ENCODE assay signal across 23 cellular contexts in the genomic region with DNA sequence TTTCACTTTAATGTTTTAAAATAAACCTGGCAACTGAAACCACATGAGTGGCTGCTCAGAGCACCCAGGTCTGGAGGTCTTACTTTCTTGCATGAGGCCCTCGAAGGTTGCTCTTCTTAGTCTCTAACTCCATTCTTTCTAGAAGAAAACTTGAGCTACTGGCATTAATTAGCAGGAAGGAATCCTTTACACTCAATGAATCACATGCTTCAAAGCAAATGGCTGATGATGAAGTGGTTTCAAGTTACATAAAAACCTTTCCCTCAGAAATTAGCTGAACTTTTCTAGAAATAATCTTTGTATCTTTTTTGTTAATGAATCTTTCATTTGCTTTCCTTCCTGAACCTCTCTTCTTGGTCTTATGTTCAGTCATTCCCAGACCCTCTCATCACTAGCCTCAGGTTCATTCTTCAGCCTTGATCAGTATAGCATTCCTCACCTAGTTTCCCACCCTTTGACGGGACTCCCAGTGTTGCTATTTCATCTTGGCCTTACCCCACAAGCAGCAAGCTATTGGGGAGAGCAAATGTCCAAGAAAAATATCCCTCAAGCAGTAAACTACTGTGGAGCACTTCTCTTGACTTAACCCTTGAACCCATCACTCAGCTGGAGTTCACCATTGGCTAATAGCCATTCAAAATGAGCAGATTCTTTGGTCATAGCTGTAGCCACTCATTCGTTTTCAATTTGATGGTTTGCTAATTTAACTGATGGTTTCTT.
DNase-seq lines count a peak whose midpoint lies in the region; ATAC-seq and TF ChIP-seq lines count a peak whose summit lies in the region.
"Had no signal": no experiment of that assay in that cellular context is flagged by ENCODE, and none has a peak within 500 bp of the region (broad histone marks: within the 10 kb centered on the region; RNA-seq: fewer than 3 reads in every experiment).

No MANE protein-coding gene starts in this region.

- in situ Hi-C loops in astrocyte of the spinal cord (cut with HindIII; ENCODE audit: low sequenced_read_pairs) = no loop called here

- no peaks in the 10 kb centered on the region for H3K36me3 ChIP-seq in osteoblast (ENCODE audit: insufficient read depth, low read length)
- H3K36me3 ChIP-seq: BE2C had no signal

- H4K20me1 ChIP-seq in osteoblast (ENCODE audit: insufficient read depth, low read length) = no peaks in the 10 kb centered on the region

- H3K27me3 ChIP-seq in osteoblast (ENCODE audit: insufficient read depth, low read length) = no peaks in the 10 kb centered on the region
- H3K27me3 ChIP-seq: BE2C had no signal

- no peaks in the 10 kb centered on the region for H3K79me2 ChIP-seq in osteoblast (ENCODE audit: insufficient read depth, low read length)

- ATAC-seq in HG02840 (IDR thresholded peaks at IDR 0.05; ENCODE audit: low FRiP score, unreplicated experiment) (no peak), HG03175 (IDR thresholded peaks at IDR 0.05; ENCODE audit: unreplicated experiment) (no peak), GM18517 (IDR thresholded peaks at IDR 0.05; ENCODE audit: unreplicated experiment) (no peak)
- ATAC-seq: A549, GM12878, GM23338, HCT116 had no signal

- H2AFZ ChIP-seq in osteoblast (ENCODE audit: low read length) = peak overlapping the region; percentile 17
- H2AFZ ChIP-seq: GM23338 had no signal

- no peak overlapping the region for H3K4me2 ChIP-seq in osteoblast (ENCODE audit: insufficient read depth, low read length)
- H3K4me2 ChIP-seq: A549, GM23338 had no signal

- H3K9me3 ChIP-seq in osteoblast (ENCODE audit: low read depth, low read length) = no peaks in the 10 kb centered on the region
- H3K9me3 ChIP-seq: A549, BE2C had no signal

- TF ChIP-seq CTCF in astrocyte of the spinal cord (IDR thresholded peaks at IDR 0.05; ENCODE audit: low read depth, low read length) (no peak), osteoblast (IDR thresholded peaks at IDR 0.05; ENCODE audit: extremely low read depth, low read depth, low read length) (no peak)

- peaks cover 18% of the 10 kb centered on the region for H3K4me1 ChIP-seq in osteoblast (ENCODE audit: insufficient read depth, low read length)
- H3K4me1 ChIP-seq: BE2C had no signal

- H3K4me3 ChIP-seq in astrocyte of the spinal cord (ENCODE audit: low read depth, low read length) (no peak overlapping the region), osteoblast (ENCODE audit: insufficient read depth, low read length) (no peak overlapping the region)
- H3K4me3 ChIP-seq: A549, GM12878, GM23338, SK-N-MC had no signal

- no peak overlapping the region for H3K27ac ChIP-seq in osteoblast (ENCODE audit: low read depth, low read length)
- H3K27ac ChIP-seq: A549, RWPE1, SK-N-MC had no signal

- peak; percentile 29 for DNase-seq in HCEC 1CT
- DNase-seq in astrocyte of the spinal cord (ENCODE audit: low read depth, low spot score) = peak; percentile 48
- DNase-seq in fibroblast of gingiva (ENCODE audit: low read depth) = peak; percentile 48
- no peak for DNase-seq in osteoblast (ENCODE audit: insufficient read length, low spot score, missing footprints)
- no peak for DNase-seq in cerebellum (ENCODE audit: low spot score)
- DNase-seq: BE2C, DMS79, Karpas-422, MV-4-11, NCI-H1105 treated with DMSO at 0.1 percent for 48 hours, NCI-H1694, NCI-H2081, NCI-H446 treated with DMSO at 0.1 percent for 48 hours, SHP77 treated with DMSO at 0.1 percent for 48 hours had no signal

Comparison
In these comparisons a context has a peak if more than half of its experiments do, and no peak if none do; other contexts are left out.
1. DNase-seq: peak in HCEC 1CT (single experiment), astrocyte of the spinal cord (single experiment) and fibroblast of gingiva (single experiment); none in osteoblast (single experiment) and cerebellum (single experiment).